In the genomic region with DNA sequence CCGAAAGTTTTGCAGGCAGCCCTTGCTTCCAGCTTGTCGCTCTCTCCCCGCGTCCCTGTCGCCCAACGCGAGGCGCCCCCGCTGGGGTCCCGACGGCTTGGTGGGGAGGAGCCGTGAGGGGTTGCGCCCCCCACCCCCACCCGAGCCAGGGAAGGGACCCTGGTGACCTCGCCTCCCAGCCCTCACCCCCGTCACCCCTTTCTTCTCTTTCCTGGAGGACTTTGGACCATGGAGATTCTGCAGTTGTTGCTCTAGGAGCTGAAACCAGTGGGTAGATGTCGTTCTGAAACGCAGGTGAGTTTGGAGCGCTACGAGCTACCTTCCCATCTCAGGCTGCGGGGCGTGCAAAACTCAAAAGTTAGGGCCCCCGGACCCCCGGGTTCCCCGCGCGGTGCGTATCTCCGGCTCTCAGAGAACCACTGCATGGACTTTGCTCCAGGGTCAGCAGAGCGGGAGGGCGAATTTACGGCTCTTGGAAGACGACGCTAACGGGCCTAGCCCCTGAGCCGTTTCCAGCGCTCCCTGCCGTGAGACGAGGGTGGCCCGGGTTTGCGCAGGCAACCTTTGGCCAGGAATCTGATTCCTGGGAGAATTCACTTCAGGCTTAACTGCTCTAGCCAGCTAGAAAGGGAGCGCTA, we compare ENCODE assay signal across 8 cellular contexts. TPM values are rescaled to one million over a fixed set of nuclear protein-coding genes. Genes with fewer than 3 reads are reported as not detected.
DNase-seq lines count a peak whose midpoint lies in the region; ATAC-seq and TF ChIP-seq lines count a peak whose summit lies in the region.

No MANE protein-coding gene starts in this region.

- intact Hi-C loops in thyroid gland (cut with DNase I), result loop anchor here (10.0 kb wide), 1 partner anchor 222 kb away; no protein-coding TSS in a partner anchor

- peak overlapping the region; percentile 46 to 60 for H3K4ac ChIP-seq in mesenchymal stem cell (ENCODE audit: low read depth in 1 of 2, low read length in 2 of 2)

- peaks cover 46 to 84% (median 83%) of the 10 kb centered on the region in 3 donors for H3K4me1 Mint-ChIP-seq in CD8-positive, alpha-beta memory T cell
- peaks cover 39% of the 10 kb centered on the region for H3K4me1 Mint-ChIP-seq in T-helper 17 cell
- peaks cover 25 to 54% of the 10 kb centered on the region in 2 donors for H3K4me1 Mint-ChIP-seq in effector memory CD8-positive, alpha-beta T cell (ENCODE audit: low read depth in 2 of 2)

- peak overlapping the region; percentile 88 for H3K9ac ChIP-seq in mesenchymal stem cell (ENCODE audit: low read length)

- H3K14ac ChIP-seq in mesenchymal stem cell (ENCODE audit: low read length in 2 of 2), result peak overlapping the region in 1 of 2 experiments; percentile 74

- CTCF ChIA-PET in CD8-positive, alpha-beta memory T cell (lab: Charles Lee), result interaction anchor here (0.7 to 3.6 kb wide), 20 partner anchors 8 to 220 kb away, joined by 3 to 30 read pairs (median 5); no protein-coding TSS in a partner anchor

- H2BK120ac ChIP-seq in mesenchymal stem cell (ENCODE audit: low read depth, low read length), result peak overlapping the region; percentile 55

- peak overlapping the region; percentile 21 to 47 for H2BK12ac ChIP-seq in mesenchymal stem cell (ENCODE audit: low read length in 2 of 2)

- peak overlapping the region; percentile 62 for H4K8ac ChIP-seq in mesenchymal stem cell (ENCODE audit: low read length)

- no peaks in the 10 kb centered on the region for H3K27me3 ChIP-seq in CD8-positive, alpha-beta memory T cell (ENCODE audit: insufficient read depth, low read length, poor library complexity, severe bottlenecking)
- H3K27me3 ChIP-seq in mesenchymal stem cell (ENCODE audit: control insufficient read depth in 1 of 2, insufficient read depth in 1 of 2, low read length in 2 of 2), result no peaks in the 10 kb centered on the region
- H3K27me3 ChIP-seq in thyroid gland, result no peaks in the 10 kb centered on the region

- peak overlapping the region in 6 of 8 donors; percentile 61 to 92 (median 80) for H3K27ac Mint-ChIP-seq in CD8-positive, alpha-beta memory T cell
- peak overlapping the region; percentile 86 for H3K27ac Mint-ChIP-seq in T-helper 17 cell
- peak overlapping the region; percentile 42 to 86 for H3K27ac Mint-ChIP-seq in effector memory CD8-positive, alpha-beta T cell

- DNase-seq in CD8-positive, alpha-beta memory T cell, result peak in 2 of 5 donors; percentile 2 to 34
- DNase-seq in T-helper 17 cell (no peak), mesenchymal stem cell (peak; percentile 67), thyroid gland (peak; percentile 50 to 59), SIG-M5 treated with dmso at 0.1 percent for 504 hours (lab: John Stamatoyannopoulos, UW; ENCODE audit: unreplicated experiment) (no peak)
- DNase-seq in effector memory CD8-positive, alpha-beta T cell, result no peak

- H3K79me1 ChIP-seq in mesenchymal stem cell (replicated peaks; ENCODE audit: low read length, poor library complexity, severe bottlenecking), result peaks cover 24% of the 10 kb centered on the region

- H3K4me3 ChIP-seq in CD8-positive, alpha-beta memory T cell (ENCODE audit: low read length), result peak overlapping the region; percentile 70
- H3K4me3 ChIP-seq in mesenchymal stem cell (ENCODE audit: insufficient read depth in 1 of 2, low read depth in 1 of 2, low read length in 2 of 2), result peak overlapping the region; percentile 71 to 90
- H3K4me3 ChIP-seq in thyroid gland (replicated peaks in 1 of 3), result peak overlapping the region; percentile 17 to 70 (median 48)

- H3K4me1 ChIP-seq in CD8-positive, alpha-beta memory T cell (ENCODE audit: insufficient read depth, low read length), result peaks cover 46% of the 10 kb centered on the region
- H3K4me1 ChIP-seq in mesenchymal stem cell (ENCODE audit: control insufficient read depth, insufficient read depth, low read depth, low read length), result peaks cover 8% of the 10 kb centered on the region
- H3K4me1 ChIP-seq in thyroid gland, result peaks cover 23 to 27% of the 10 kb centered on the region in 2 donors

- H2AFZ ChIP-seq in mesenchymal stem cell (ENCODE audit: low read depth, low read length), result peak overlapping the region; percentile 72

- TF ChIP-seq CTCF in thyroid gland (IDR thresholded peaks at IDR 0.05), result no peak

- no peaks in the 10 kb centered on the region for H3K27me3 Mint-ChIP-seq in CD8-positive, alpha-beta memory T cell
- H3K27me3 Mint-ChIP-seq in T-helper 17 cell, result no peaks in the 10 kb centered on the region
- H3K27me3 Mint-ChIP-seq in effector memory CD8-positive, alpha-beta T cell, result no peaks in the 10 kb centered on the region

- no peaks in the 10 kb centered on the region for H3K36me3 ChIP-seq in CD8-positive, alpha-beta memory T cell (ENCODE audit: insufficient read depth, low read length)
- H3K36me3 ChIP-seq in mesenchymal stem cell (ENCODE audit: control insufficient read depth in 1 of 2, insufficient read depth in 2 of 2, low read depth in 1 of 2, low read length in 2 of 2), result peaks cover 0 to 20% of the 10 kb centered on the region in 2 experiments
- H3K36me3 ChIP-seq in thyroid gland, result no peaks in the 10 kb centered on the region

- H4K91ac ChIP-seq in mesenchymal stem cell (ENCODE audit: low read length), result peak overlapping the region; percentile 70

- ATAC-seq in HG03354 (IDR thresholded peaks at IDR 0.05; ENCODE audit: poor library complexity, severe bottlenecking, unreplicated experiment), result peak; percentile 16
- ATAC-seq in T-helper 17 cell, result peak; percentile 5
- ATAC-seq in effector memory CD8-positive, alpha-beta T cell (replicated peaks), result peak; percentile 1
- no peak for ATAC-seq in HG03135 (IDR thresholded peaks at IDR 0.05; ENCODE audit: unreplicated experiment)

- H3K23ac ChIP-seq in mesenchymal stem cell (ENCODE audit: low read length in 2 of 2), result peak overlapping the region in 1 of 2 experiments; percentile 57

- H3K27ac ChIP-seq in CD8-positive, alpha-beta memory T cell (ENCODE audit: low read depth, low read length), result no peak overlapping the region
- H3K27ac ChIP-seq in mesenchymal stem cell (ENCODE audit: low read length, poor library complexity, severe bottlenecking) (no peak overlapping the region), thyroid gland (peak overlapping the region in 2 of 3 donors; percentile 56 to 69)

- peaks cover 0 to 17% (median 4%) of the 10 kb centered on the region in 3 donors for H3K36me3 Mint-ChIP-seq in CD8-positive, alpha-beta memory T cell
- peaks cover 3% of the 10 kb centered on the region for H3K36me3 Mint-ChIP-seq in T-helper 17 cell (ENCODE audit: low read depth)
- H3K36me3 Mint-ChIP-seq in effector memory CD8-positive, alpha-beta T cell (ENCODE audit: insufficient read depth), result peaks cover 4% of the 10 kb centered on the region

- H3K9me3 Mint-ChIP-seq in CD8-positive, alpha-beta memory T cell, result no peaks in the 10 kb centered on the region
- no peaks in the 10 kb centered on the region for H3K9me3 Mint-ChIP-seq in effector memory CD8-positive, alpha-beta T cell

- H2AK5ac ChIP-seq in mesenchymal stem cell (ENCODE audit: low read length, severe bottlenecking), result no peak overlapping the region

- H2BK15ac ChIP-seq in mesenchymal stem cell (ENCODE audit: low read depth, poor library complexity, severe bottlenecking), result no peak overlapping the region

- under 1% methylated on average over 35 of the region's 42 CpGs for WGBS in mesenchymal stem cell
- 1 to 6% methylated on average over 14 to 27 of the region's 42 CpGs for WGBS in thyroid gland, 2 donors

- POLR2A ChIA-PET in CD8-positive, alpha-beta memory T cell (lab: Charles Lee), result interaction anchor here (0.6 to 1.2 kb wide), 3 partner anchors 68 to 250 kb away, joined by 3 read pairs; no protein-coding TSS in a partner anchor

- peak overlapping the region; percentile 98 for H3K4me2 ChIP-seq in mesenchymal stem cell (ENCODE audit: low read length, poor library complexity, severe bottlenecking)

- peak overlapping the region; percentile 86 to 95 (median 89) for H3K4me3 Mint-ChIP-seq in CD8-positive, alpha-beta memory T cell
- peak overlapping the region; percentile 91 for H3K4me3 Mint-ChIP-seq in T-helper 17 cell
- H3K4me3 Mint-ChIP-seq in effector memory CD8-positive, alpha-beta T cell, result peak overlapping the region; percentile 81 to 94

- peak overlapping the region; percentile 61 to 88 for H3K18ac ChIP-seq in mesenchymal stem cell (ENCODE audit: low read depth in 1 of 2, low read length in 2 of 2)

- H3K9me3 ChIP-seq in CD8-positive, alpha-beta memory T cell (ENCODE audit: low read length), result no peaks in the 10 kb centered on the region
- H3K9me3 ChIP-seq in T-helper 17 cell (ENCODE audit: control insufficient read depth, low read length, poor library complexity, severe bottlenecking) (no peaks in the 10 kb centered on the region), mesenchymal stem cell (ENCODE audit: control insufficient read depth, low read length) (no peaks in the 10 kb centered on the region), thyroid gland (no peaks in the 10 kb centered on the region)

- no peak overlapping the region for H2BK5ac ChIP-seq in mesenchymal stem cell (ENCODE audit: low read depth, low read length, poor library complexity, severe bottlenecking)

- no peak for TF ChIP-seq POLR2A in thyroid gland (IDR thresholded peaks at IDR 0.05)

RNA-seq across cellular contexts. Expression of a gene that starts 0.7 kb away (rescaled TPM):
- 1 to 10 TPM; 9.0 to 9.7 TPM for total RNA-seq in CD8-positive, alpha-beta memory T cell
- 18.0 TPM for polyA plus RNA-seq in CD8-positive, alpha-beta memory T cell
- total RNA-seq in T-helper 17 cell (10 to 100 TPM; 36.6 to 45.7 TPM), thyroid gland (10 to 100 TPM; 21.8 to 24.4 (median 22.8) TPM)
- 7.5 TPM for polyA plus RNA-seq in mesenchymal stem cell (2013, experiment 1 of 2)
- polyA plus RNA-seq in mesenchymal stem cell (2013, experiment 2 of 2), result 7.4 TPM

Comparison
In these comparisons a context has a peak if more than half of its experiments do, and no peak if none do; other contexts are left out.
1. DNase-seq: peak in mesenchymal stem cell (single experiment) and thyroid gland (2 of 2); none in T-helper 17 cell (0 of 3), effector memory CD8-positive, alpha-beta T cell (0 of 3) and SIG-M5 treated with dmso at 0.1 percent for 504 hours (single experiment).
2. H3K27ac ChIP-seq: peak in thyroid gland (2 of 3); none in CD8-positive, alpha-beta memory T cell (single experiment) and mesenchymal stem cell (single experiment).
3. Peak in every context shown above with its lines, with median percentiles within 50 percentile points of each other: H3K4me3 ChIP-seq, H3K27ac Mint-ChIP-seq and H3K4me3 Mint-ChIP-seq.